1 cellular context compared by ENCODE assay signal in the genomic region with DNA sequence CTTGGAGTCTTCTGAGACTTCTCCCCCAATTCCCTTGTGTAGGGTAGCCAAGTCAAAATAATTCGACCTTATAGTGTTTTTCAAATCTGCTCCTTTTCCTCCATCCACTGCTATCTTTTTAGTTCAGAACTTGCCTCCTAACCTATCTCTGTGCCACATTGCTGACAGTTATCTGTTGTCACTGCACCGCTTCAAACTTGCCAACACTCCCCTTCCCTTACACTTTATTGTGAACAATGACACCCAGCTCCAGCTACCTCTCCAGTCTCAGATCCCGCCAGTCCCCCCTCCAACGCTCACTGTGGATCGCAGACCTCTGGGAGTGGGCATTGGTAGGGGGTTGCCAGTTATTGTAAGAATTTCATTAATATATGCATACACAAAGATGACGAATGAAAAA.
A peak's percentile ranks its signal among the peaks of the same experiment; 100 is the strongest.
TF ChIP-seq lines count a peak whose summit lies in the region.

No MANE protein-coding gene starts in this region.

TF ChIP-seq in K562, 482 proteins besides CTCF, POLR2A, EP300 and RAD21 (continued from another document and continues in another):
- TF ChIP-seq MEIS2 (IDR thresholded peaks at IDR 0.05; ENCODE audit: partially characterized antibody), result peak; percentile 58
- 0 out of 2 replicates have a peak, but pooled peaks have one; percentile 26 for TF ChIP-seq ZNF384 (IDR thresholded peaks at IDR 0.05; ENCODE audit: low read depth, low read length)
- TF ChIP-seq SIX5 (IDR thresholded peaks at IDR 0.05; ENCODE audit: borderline replicate concordance in 1 of 2, insufficient read depth in 1 of 2, low read depth in 1 of 2, low read length in 2 of 2), result no peak
- TF ChIP-seq, protein P1, sequence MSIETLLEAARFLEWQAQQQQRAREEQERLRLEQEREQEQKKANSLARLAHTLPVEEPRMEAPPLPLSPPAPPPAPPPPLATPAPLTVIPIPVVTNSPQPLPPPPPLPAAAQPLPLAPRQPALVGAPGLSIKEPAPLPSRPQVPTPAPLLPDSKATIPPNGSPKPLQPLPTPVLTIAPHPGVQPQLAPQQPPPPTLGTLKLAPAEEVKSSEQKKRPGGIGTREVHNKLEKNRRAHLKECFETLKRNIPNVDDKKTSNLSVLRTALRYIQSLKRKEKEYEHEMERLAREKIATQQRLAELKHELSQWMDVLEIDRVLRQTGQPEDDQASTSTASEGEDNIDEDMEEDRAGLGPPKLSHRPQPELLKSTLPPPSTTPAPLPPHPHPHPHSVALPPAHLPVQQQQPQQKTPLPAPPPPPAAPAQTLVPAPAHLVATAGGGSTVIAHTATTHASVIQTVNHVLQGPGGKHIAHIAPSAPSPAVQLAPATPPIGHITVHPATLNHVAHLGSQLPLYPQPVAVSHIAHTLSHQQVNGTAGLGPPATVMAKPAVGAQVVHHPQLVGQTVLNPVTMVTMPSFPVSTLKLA (conservative IDR thresholded peaks at IDR 0.05), result no peak
- no peak for TF ChIP-seq STAT5B (CRISPR knock-in tag; IDR thresholded peaks at IDR 0.05)
- no peak for TF ChIP-seq SMAD2 (IDR thresholded peaks at IDR 0.05; ENCODE audit: low read depth, low read length)
- no peak for TF ChIP-seq MAFF (IDR thresholded peaks at IDR 0.05; ENCODE audit: low read length)
- TF ChIP-seq KLF1 (tag; IDR thresholded peaks at IDR 0.05), result no peak
- no peak for TF ChIP-seq SAFB (IDR thresholded peaks at IDR 0.05; ENCODE audit: borderline replicate concordance, low read depth, low read length)
- TF ChIP-seq, protein P2, sequence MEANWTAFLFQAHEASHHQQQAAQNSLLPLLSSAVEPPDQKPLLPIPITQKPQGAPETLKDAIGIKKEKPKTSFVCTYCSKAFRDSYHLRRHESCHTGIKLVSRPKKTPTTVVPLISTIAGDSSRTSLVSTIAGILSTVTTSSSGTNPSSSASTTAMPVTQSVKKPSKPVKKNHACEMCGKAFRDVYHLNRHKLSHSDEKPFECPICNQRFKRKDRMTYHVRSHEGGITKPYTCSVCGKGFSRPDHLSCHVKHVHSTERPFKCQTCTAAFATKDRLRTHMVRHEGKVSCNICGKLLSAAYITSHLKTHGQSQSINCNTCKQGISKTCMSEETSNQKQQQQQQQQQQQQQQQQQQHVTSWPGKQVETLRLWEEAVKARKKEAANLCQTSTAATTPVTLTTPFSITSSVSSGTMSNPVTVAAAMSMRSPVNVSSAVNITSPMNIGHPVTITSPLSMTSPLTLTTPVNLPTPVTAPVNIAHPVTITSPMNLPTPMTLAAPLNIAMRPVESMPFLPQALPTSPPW (CRISPR knock-in tag; IDR thresholded peaks at IDR 0.05), result peak; percentile 27; the same call in 1 of the 2 replicates
- TF ChIP-seq KAT7 (CRISPR knock-in tag; IDR thresholded peaks at IDR 0.05; ENCODE audit: borderline replicate concordance), result no peak
- TF ChIP-seq HCFC1 (IDR thresholded peaks at IDR 0.05; ENCODE audit: low read depth, low read length), result no peak
- TF ChIP-seq, protein P3, sequence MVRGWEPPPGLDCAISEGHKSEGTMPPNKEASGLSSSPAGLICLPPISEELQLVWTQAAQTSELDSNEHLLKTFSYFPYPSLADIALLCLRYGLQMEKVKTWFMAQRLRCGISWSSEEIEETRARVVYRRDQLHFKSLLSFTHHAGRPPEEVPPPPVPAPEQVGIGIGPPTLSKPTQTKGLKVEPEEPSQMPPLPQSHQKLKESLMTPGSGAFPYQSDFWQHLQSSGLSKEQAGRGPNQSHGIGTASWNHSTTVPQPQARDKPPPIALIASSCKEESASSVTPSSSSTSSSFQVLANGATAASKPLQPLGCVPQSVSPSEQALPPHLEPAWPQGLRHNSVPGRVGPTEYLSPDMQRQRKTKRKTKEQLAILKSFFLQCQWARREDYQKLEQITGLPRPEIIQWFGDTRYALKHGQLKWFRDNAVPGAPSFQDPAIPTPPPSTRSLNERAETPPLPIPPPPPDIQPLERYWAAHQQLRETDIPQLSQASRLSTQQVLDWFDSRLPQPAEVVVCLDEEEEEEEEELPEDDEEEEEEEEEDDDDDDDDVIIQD (CRISPR knock-in tag; IDR thresholded peaks at IDR 0.05), result no peak
- TF ChIP-seq, protein P4, sequence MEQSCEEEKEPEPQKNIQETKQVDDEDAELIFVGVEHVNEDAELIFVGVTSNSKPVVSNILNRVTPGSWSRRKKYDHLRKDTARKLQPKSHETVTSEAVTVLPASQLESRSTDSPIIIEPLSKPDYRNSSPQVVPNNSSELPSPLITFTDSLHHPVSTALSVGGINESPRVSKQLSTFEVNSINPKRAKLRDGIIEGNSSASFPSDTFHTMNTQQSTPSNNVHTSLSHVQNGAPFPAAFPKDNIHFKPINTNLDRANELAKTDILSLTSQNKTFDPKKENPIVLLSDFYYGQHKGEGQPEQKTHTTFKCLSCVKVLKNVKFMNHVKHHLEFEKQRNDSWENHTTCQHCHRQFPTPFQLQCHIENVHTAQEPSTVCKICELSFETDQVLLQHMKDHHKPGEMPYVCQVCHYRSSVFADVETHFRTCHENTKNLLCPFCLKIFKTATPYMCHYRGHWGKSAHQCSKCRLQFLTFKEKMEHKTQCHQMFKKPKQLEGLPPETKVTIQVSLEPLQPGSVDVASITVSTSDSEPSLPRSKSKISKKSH (CRISPR knock-in tag; IDR thresholded peaks at IDR 0.05), result no peak
- TF ChIP-seq, protein P5, sequence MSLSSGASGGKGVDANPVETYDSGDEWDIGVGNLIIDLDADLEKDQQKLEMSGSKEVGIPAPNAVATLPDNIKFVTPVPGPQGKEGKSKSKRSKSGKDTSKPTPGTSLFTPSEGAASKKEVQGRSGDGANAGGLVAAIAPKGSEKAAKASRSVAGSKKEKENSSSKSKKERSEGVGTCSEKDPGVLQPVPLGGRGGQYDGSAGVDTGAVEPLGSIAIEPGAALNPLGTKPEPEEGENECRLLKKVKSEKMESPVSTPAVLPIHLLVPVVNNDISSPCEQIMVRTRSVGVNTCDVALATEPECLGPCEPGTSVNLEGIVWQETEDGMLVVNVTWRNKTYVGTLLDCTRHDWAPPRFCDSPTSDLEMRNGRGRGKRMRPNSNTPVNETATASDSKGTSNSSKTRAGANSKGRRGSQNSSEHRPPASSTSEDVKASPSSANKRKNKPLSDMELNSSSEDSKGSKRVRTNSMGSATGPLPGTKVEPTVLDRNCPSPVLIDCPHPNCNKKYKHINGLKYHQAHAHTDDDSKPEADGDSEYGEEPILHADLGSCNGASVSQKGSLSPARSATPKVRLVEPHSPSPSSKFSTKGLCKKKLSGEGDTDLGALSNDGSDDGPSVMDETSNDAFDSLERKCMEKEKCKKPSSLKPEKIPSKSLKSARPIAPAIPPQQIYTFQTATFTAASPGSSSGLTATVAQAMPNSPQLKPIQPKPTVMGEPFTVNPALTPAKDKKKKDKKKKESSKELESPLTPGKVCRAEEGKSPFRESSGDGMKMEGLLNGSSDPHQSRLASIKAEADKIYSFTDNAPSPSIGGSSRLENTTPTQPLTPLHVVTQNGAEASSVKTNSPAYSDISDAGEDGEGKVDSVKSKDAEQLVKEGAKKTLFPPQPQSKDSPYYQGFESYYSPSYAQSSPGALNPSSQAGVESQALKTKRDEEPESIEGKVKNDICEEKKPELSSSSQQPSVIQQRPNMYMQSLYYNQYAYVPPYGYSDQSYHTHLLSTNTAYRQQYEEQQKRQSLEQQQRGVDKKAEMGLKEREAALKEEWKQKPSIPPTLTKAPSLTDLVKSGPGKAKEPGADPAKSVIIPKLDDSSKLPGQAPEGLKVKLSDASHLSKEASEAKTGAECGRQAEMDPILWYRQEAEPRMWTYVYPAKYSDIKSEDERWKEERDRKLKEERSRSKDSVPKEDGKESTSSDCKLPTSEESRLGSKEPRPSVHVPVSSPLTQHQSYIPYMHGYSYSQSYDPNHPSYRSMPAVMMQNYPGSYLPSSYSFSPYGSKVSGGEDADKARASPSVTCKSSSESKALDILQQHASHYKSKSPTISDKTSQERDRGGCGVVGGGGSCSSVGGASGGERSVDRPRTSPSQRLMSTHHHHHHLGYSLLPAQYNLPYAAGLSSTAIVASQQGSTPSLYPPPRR (CRISPR knock-in tag; IDR thresholded peaks at IDR 0.05; ENCODE audit: borderline replicate concordance), result no peak
- TF ChIP-seq ZNF586 (CRISPR knock-in tag; conservative IDR thresholded peaks at IDR 0.05), result no peak
- no peak for TF ChIP-seq HDAC8 (tag; IDR thresholded peaks at IDR 0.05)
- no peak for TF ChIP-seq GTF2E2 (tag; IDR thresholded peaks at IDR 0.05)
- TF ChIP-seq FIP1L1 (IDR thresholded peaks at IDR 0.05; ENCODE audit: low read depth, low read length, poor library complexity, severe bottlenecking), result no peak
- no peak for TF ChIP-seq MTA3 (IDR thresholded peaks at IDR 0.05; ENCODE audit: borderline replicate concordance)
- no peak for TF ChIP-seq TCFL5 (CRISPR knock-in tag; conservative IDR thresholded peaks at IDR 0.05)
- no peak for TF ChIP-seq PRPF4 (IDR thresholded peaks at IDR 0.05; ENCODE audit: insufficient read depth, low read depth, low read length, poor library complexity, severe bottlenecking)
- no peak for TF ChIP-seq ZNF76 (CRISPR knock-in tag; IDR thresholded peaks at IDR 0.05; ENCODE audit: borderline replicate concordance)
- TF ChIP-seq ESRRA (IDR thresholded peaks at IDR 0.05; ENCODE audit: borderline replicate concordance, low read depth), result no peak
- no peak for TF ChIP-seq WHSC1 (IDR thresholded peaks at IDR 0.05; ENCODE audit: low read length)
- TF ChIP-seq MBD2 (IDR thresholded peaks at IDR 0.05; ENCODE audit: borderline replicate concordance, low read depth), result no peak
- no peak for TF ChIP-seq SP1 (CRISPR knock-in tag; IDR thresholded peaks at IDR 0.05)
- TF ChIP-seq, protein P6, sequence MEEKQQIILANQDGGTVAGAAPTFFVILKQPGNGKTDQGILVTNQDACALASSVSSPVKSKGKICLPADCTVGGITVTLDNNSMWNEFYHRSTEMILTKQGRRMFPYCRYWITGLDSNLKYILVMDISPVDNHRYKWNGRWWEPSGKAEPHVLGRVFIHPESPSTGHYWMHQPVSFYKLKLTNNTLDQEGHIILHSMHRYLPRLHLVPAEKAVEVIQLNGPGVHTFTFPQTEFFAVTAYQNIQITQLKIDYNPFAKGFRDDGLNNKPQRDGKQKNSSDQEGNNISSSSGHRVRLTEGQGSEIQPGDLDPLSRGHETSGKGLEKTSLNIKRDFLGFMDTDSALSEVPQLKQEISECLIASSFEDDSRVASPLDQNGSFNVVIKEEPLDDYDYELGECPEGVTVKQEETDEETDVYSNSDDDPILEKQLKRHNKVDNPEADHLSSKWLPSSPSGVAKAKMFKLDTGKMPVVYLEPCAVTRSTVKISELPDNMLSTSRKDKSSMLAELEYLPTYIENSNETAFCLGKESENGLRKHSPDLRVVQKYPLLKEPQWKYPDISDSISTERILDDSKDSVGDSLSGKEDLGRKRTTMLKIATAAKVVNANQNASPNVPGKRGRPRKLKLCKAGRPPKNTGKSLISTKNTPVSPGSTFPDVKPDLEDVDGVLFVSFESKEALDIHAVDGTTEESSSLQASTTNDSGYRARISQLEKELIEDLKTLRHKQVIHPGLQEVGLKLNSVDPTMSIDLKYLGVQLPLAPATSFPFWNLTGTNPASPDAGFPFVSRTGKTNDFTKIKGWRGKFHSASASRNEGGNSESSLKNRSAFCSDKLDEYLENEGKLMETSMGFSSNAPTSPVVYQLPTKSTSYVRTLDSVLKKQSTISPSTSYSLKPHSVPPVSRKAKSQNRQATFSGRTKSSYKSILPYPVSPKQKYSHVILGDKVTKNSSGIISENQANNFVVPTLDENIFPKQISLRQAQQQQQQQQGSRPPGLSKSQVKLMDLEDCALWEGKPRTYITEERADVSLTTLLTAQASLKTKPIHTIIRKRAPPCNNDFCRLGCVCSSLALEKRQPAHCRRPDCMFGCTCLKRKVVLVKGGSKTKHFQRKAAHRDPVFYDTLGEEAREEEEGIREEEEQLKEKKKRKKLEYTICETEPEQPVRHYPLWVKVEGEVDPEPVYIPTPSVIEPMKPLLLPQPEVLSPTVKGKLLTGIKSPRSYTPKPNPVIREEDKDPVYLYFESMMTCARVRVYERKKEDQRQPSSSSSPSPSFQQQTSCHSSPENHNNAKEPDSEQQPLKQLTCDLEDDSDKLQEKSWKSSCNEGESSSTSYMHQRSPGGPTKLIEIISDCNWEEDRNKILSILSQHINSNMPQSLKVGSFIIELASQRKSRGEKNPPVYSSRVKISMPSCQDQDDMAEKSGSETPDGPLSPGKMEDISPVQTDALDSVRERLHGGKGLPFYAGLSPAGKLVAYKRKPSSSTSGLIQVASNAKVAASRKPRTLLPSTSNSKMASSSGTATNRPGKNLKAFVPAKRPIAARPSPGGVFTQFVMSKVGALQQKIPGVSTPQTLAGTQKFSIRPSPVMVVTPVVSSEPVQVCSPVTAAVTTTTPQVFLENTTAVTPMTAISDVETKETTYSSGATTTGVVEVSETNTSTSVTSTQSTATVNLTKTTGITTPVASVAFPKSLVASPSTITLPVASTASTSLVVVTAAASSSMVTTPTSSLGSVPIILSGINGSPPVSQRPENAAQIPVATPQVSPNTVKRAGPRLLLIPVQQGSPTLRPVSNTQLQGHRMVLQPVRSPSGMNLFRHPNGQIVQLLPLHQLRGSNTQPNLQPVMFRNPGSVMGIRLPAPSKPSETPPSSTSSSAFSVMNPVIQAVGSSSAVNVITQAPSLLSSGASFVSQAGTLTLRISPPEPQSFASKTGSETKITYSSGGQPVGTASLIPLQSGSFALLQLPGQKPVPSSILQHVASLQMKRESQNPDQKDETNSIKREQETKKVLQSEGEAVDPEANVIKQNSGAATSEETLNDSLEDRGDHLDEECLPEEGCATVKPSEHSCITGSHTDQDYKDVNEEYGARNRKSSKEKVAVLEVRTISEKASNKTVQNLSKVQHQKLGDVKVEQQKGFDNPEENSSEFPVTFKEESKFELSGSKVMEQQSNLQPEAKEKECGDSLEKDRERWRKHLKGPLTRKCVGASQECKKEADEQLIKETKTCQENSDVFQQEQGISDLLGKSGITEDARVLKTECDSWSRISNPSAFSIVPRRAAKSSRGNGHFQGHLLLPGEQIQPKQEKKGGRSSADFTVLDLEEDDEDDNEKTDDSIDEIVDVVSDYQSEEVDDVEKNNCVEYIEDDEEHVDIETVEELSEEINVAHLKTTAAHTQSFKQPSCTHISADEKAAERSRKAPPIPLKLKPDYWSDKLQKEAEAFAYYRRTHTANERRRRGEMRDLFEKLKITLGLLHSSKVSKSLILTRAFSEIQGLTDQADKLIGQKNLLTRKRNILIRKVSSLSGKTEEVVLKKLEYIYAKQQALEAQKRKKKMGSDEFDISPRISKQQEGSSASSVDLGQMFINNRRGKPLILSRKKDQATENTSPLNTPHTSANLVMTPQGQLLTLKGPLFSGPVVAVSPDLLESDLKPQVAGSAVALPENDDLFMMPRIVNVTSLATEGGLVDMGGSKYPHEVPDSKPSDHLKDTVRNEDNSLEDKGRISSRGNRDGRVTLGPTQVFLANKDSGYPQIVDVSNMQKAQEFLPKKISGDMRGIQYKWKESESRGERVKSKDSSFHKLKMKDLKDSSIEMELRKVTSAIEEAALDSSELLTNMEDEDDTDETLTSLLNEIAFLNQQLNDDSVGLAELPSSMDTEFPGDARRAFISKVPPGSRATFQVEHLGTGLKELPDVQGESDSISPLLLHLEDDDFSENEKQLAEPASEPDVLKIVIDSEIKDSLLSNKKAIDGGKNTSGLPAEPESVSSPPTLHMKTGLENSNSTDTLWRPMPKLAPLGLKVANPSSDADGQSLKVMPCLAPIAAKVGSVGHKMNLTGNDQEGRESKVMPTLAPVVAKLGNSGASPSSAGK (IDR thresholded peaks at IDR 0.05), result no peak
- no peak for TF ChIP-seq CSDE1 (IDR thresholded peaks at IDR 0.05)
- no peak for TF ChIP-seq PHF8 (IDR thresholded peaks at IDR 0.05; ENCODE audit: borderline replicate concordance, low read length)
- no peak for TF ChIP-seq KLF10 (CRISPR knock-in tag; IDR thresholded peaks at IDR 0.05)
- TF ChIP-seq NBN (IDR thresholded peaks at IDR 0.05; ENCODE audit: low read depth), result 0 out of 2 replicates have a peak, but pooled peaks have one; percentile 20
